Comparison of ENCODE assay signal across 10 cellular contexts in genomic region chr2:68387408-68388350, GRCh38. TPM values are rescaled to one million over a fixed set of nuclear protein-coding genes. Genes with fewer than 3 reads are reported as not detected.
DNase-seq lines count a peak whose midpoint lies in the region; ATAC-seq and TF ChIP-seq lines count a peak whose summit lies in the region.
"Had no signal": no experiment of that assay in that cellular context is flagged by ENCODE, and none has a peak within 500 bp of the region (broad histone marks: within the 10 kb centered on the region; RNA-seq: fewer than 3 reads in every experiment).

No MANE protein-coding gene starts in this region.

- TF ChIP-seq CTCF in OCI-LY7 (conservative IDR thresholded peaks at IDR 0.05; ENCODE audit: low read length) (peak; percentile 53), uterus (IDR thresholded peaks at IDR 0.05) (no peak)

- peaks cover 36% of the 10 kb centered on the region for H3K79me2 ChIP-seq in OCI-LY7 (ENCODE audit: insufficient read depth, low read depth, low read length)

- H3K9me2 ChIP-seq in OCI-LY7 (ENCODE audit: insufficient read depth, low read length), result no peaks in the 10 kb centered on the region

- no peaks in the 10 kb centered on the region for H4K20me1 ChIP-seq in OCI-LY7 (ENCODE audit: insufficient read depth, low read length)

- H3K27ac ChIP-seq in OCI-LY7 (ENCODE audit: low read depth, low read length, poor library complexity, severe bottlenecking) (peak overlapping the region; percentile 87), uterus (no peak overlapping the region)

- CTCF ChIA-PET in OCI-LY7 (lab: Charles Lee; ENCODE audit: unreplicated experiment), result interaction anchor here (0.8 to 1.2 kb wide), 2 partner anchors 22 to 24 kb away, joined by 3 to 5 read pairs; no protein-coding TSS in a partner anchor

- peak; percentile 86 for DNase-seq in OCI-LY7 (ENCODE audit: low spot score)
- peak; percentile 54 for DNase-seq in pons (ENCODE audit: low spot score)
- DNase-seq in T-helper 9 cell, result no peak
- no peak for DNase-seq in activated CD8-positive, alpha-beta memory T cell treated with anti-CD3 and anti-CD28 coated beads for 24 hours
- no peak for DNase-seq in uterus
- no peak for DNase-seq in stimulated activated CD4-positive, alpha-beta T cell treated with anti-CD3 and anti-CD28 coated beads, Interleukin-4, amount 100 ng/mL, for 1 hour
- DNase-seq: mammary epithelial cell had no signal

- H3K36me3 ChIP-seq in OCI-LY7 (ENCODE audit: insufficient read depth, low read length) (peaks cover 72% of the 10 kb centered on the region), uterus (no peaks in the 10 kb centered on the region)

- H3K4me3 ChIP-seq in OCI-LY7 (ENCODE audit: low read depth, low read length, poor library complexity, severe bottlenecking), result peak overlapping the region; percentile 63
- H3K4me3 ChIP-seq in uterus, result no peak overlapping the region

- intact Hi-C loops in OCI-LY7 (cut with micrococcal nuclease; ENCODE audit: unreplicated experiment) (loop anchor here (1.0 to 2.0 kb wide), 3 partner anchors 23 to 54 kb away; no protein-coding TSS in a partner anchor), uterus (cut with DNase I; ENCODE audit: low total_unique reads) (no loop called here)

- no peaks in the 10 kb centered on the region for H3K27me3 ChIP-seq in uterus

- peak overlapping the region; percentile 69 for H3K4me2 ChIP-seq in OCI-LY7 (ENCODE audit: low read length)

- no peak for TF ChIP-seq POLR2A in uterus (IDR thresholded peaks at IDR 0.05)

- H3K9me3 ChIP-seq in OCI-LY7 (ENCODE audit: low read length), result no peaks in the 10 kb centered on the region
- H3K9me3 ChIP-seq in uterus, result no peaks in the 10 kb centered on the region

- BruUV-seq in OCI-LY7 (replicated peaks; lab: Mats Ljungman, UMichigan), result no TSS peak

- POLR2A ChIA-PET in OCI-LY7 (lab: Charles Lee), result interaction anchor here (0.6 to 2.0 kb wide), 10 partner anchors 19 to 101 kb away, joined by 3 to 10 read pairs (median 4); no protein-coding TSS in a partner anchor

- peak; percentile 44 for ATAC-seq in GM18873 (IDR thresholded peaks at IDR 0.05; ENCODE audit: low FRiP score, unreplicated experiment)
- peak; percentile 53 for ATAC-seq in HG02884 (IDR thresholded peaks at IDR 0.05; ENCODE audit: unreplicated experiment)

- H3K4me1 ChIP-seq in OCI-LY7 (ENCODE audit: insufficient read depth, low read length, poor library complexity, severe bottlenecking) (peaks cover 93% of the 10 kb centered on the region), uterus (no peaks in the 10 kb centered on the region)

- H2AFZ ChIP-seq in OCI-LY7 (ENCODE audit: low read length), result peak overlapping the region; percentile 23; the same call in 1 of the 2 replicates

RNA-seq across cellular contexts. Expression of gene PLEK, which starts 22.6 kb away (rescaled TPM):
- total RNA-seq in OCI-LY7 (2014; rRNA removed; shearing (Covaris generic)), result 20.8 and 27.3 TPM in 2 replicates
- total RNA-seq in OCI-LY7 (2022) (80.6 and 88.7 TPM in 2 replicates), uterus (1 to 10 TPM in 3 of 4 donors, under 1 TPM in 1; under 0.01 to 7.5 (median 3.4) TPM)
- total RNA-seq: astrocyte had no signal

Comparison
In these comparisons a context has a peak if more than half of its experiments do, and no peak if none do; other contexts are left out.
1. DNase-seq: peak in OCI-LY7 (single experiment) and pons (single experiment); none in T-helper 9 cell (single experiment), activated CD8-positive, alpha-beta memory T cell treated with anti-CD3 and anti-CD28 coated beads for 24 hours (single experiment), uterus (0 of 2) and stimulated activated CD4-positive, alpha-beta T cell treated with anti-CD3 and anti-CD28 coated beads, Interleukin-4, amount 100 ng/mL, for 1 hour (single experiment).